In genomic region chr19:14055396-14055795, GRCh38 we compare ENCODE assay signal across 1 cellular context.
A peak's percentile ranks its signal among the peaks of the same experiment; 100 is the strongest.
TF ChIP-seq lines count a peak whose summit lies in the region.

No MANE protein-coding gene starts in this region.

TF ChIP-seq in K562, 482 proteins besides CTCF, POLR2A, EP300 and RAD21:
- peak; percentile 86 for TF ChIP-seq ZKSCAN1 (IDR thresholded peaks at IDR 0.05; ENCODE audit: low read depth, low read length)
- no peak for TF ChIP-seq KAT7 (CRISPR knock-in tag; IDR thresholded peaks at IDR 0.05; ENCODE audit: borderline replicate concordance)
- no peak for TF ChIP-seq FOSL1 (tag; conservative IDR thresholded peaks at IDR 0.05)
- no peak for TF ChIP-seq TAF7 (tag; IDR thresholded peaks at IDR 0.05)
TF ChIP-seq in K562: peak in this region for 1.
